Comparison of ENCODE assay signal across 1 cellular context in genomic region chr1:110338200-110339039, GRCh38.
A peak's percentile ranks its signal among the peaks of the same experiment; 100 is the strongest.
TF ChIP-seq lines count a peak whose summit lies in the region.

No MANE protein-coding gene starts in this region.

TF ChIP-seq in HepG2, 621 proteins besides CTCF, POLR2A, EP300 and RAD21 (continued from another document and continues in another):
- TF ChIP-seq ZNF646 (CRISPR knock-in tag; IDR thresholded peaks at IDR 0.05) (no peak), HMGXB4 (CRISPR knock-in tag; IDR thresholded peaks at IDR 0.05; ENCODE audit: borderline replicate concordance in 1 of 2, low read depth in 1 of 2) (peak; percentile 83 to 94), ZNF850 (CRISPR knock-in tag; conservative IDR thresholded peaks at IDR 0.05) (no peak), SALL1 (CRISPR knock-in tag; IDR thresholded peaks at IDR 0.05) (peak; percentile 87), ZXDC (CRISPR knock-in tag; IDR thresholded peaks at IDR 0.05) (peak; percentile 87), ZNF224 (CRISPR knock-in tag; IDR thresholded peaks at IDR 0.05) (peak; percentile 64; the same call in 1 of the 2 replicates), MTF1 (CRISPR knock-in tag; IDR thresholded peaks at IDR 0.05) (no peak), FOXP1 (IDR thresholded peaks at IDR 0.05) (no peak), FOXP1 (CRISPR knock-in tag; IDR thresholded peaks at IDR 0.05) (no peak), RARG (CRISPR knock-in tag; IDR thresholded peaks at IDR 0.05; ENCODE audit: low read depth) (no peak), ZNF652 (CRISPR knock-in tag; IDR thresholded peaks at IDR 0.05; ENCODE audit: borderline replicate concordance, low read depth) (no peak), KLF11 (CRISPR knock-in tag; IDR thresholded peaks at IDR 0.05) (peak; percentile 84; the same call in 1 of the 2 replicates), KLF16 (CRISPR knock-in tag; IDR thresholded peaks at IDR 0.05) (peak in 1 of 2 experiments; percentile 87; a peak in 2 of 4 replicates), ZKSCAN5 (CRISPR knock-in tag; IDR thresholded peaks at IDR 0.05) (no peak), HNF4G (IDR thresholded peaks at IDR 0.05; ENCODE audit: borderline replicate concordance, low read depth, low read length) (no peak), HNF4G (CRISPR knock-in tag; IDR thresholded peaks at IDR 0.05; ENCODE audit: borderline replicate concordance, low read depth) (peak; percentile 54; the same call in 1 of the 2 replicates), ZNF639 (CRISPR knock-in tag; conservative IDR thresholded peaks at IDR 0.05) (peak; percentile 67; the same call in 1 of the 2 replicates), ZMYM4 (CRISPR knock-in tag; IDR thresholded peaks at IDR 0.05) (peak; percentile 71; the same call in 1 of the 2 replicates), AGO2 (optimal IDR thresholded peaks at IDR 0.05; ENCODE audit: low read depth, low read length) (peak; percentile 94), HNRNPLL (IDR thresholded peaks at IDR 0.05; ENCODE audit: low read depth, low read length, poor library complexity, severe bottlenecking) (peak; percentile 79), ZNF7 (CRISPR knock-in tag; IDR thresholded peaks at IDR 0.05) (no peak), STAT5B (CRISPR knock-in tag; IDR thresholded peaks at IDR 0.05) (no peak), SMAD1 (CRISPR knock-in tag; IDR thresholded peaks at IDR 0.05; ENCODE audit: borderline replicate concordance, low read depth) (0 out of 2 replicates have a peak, but pooled peaks have one; percentile 38), HNF1B (CRISPR knock-in tag; IDR thresholded peaks at IDR 0.05) (peak; percentile 87), HNRNPK (IDR thresholded peaks at IDR 0.05; ENCODE audit: low read depth, low read length, poor library complexity, severe bottlenecking) (peak; percentile 47), CBX1 (IDR thresholded peaks at IDR 0.05; ENCODE audit: low read depth) (no peak), ZFX (CRISPR knock-in tag; IDR thresholded peaks at IDR 0.05; ENCODE audit: low read depth) (peak; percentile 63), ZNF34 (CRISPR knock-in tag; IDR thresholded peaks at IDR 0.05; ENCODE audit: borderline replicate concordance) (0 out of 2 replicates have a peak, but pooled peaks have one; percentile 60), TCF7 (IDR thresholded peaks at IDR 0.05; ENCODE audit: low read depth) (peak; percentile 5; the same call in 1 of the 2 replicates), SNRNP70 (IDR thresholded peaks at IDR 0.05; ENCODE audit: low read depth, low read length) (no peak), ZNF543 (CRISPR knock-in tag; IDR thresholded peaks at IDR 0.05) (peak; percentile 80; the same call in 1 of the 2 replicates), ZFYVE20 (CRISPR knock-in tag; IDR thresholded peaks at IDR 0.05; ENCODE audit: borderline replicate concordance, low read depth) (0 out of 2 replicates have a peak, but pooled peaks have one; percentile 29), DMTF1 (CRISPR knock-in tag; IDR thresholded peaks at IDR 0.05) (no peak), TBL1XR1 (IDR thresholded peaks at IDR 0.05; ENCODE audit: borderline replicate concordance, low read length, partially characterized antibody) (no peak)
